ENCODE assay signal across 2 cellular contexts in the genomic region with DNA sequence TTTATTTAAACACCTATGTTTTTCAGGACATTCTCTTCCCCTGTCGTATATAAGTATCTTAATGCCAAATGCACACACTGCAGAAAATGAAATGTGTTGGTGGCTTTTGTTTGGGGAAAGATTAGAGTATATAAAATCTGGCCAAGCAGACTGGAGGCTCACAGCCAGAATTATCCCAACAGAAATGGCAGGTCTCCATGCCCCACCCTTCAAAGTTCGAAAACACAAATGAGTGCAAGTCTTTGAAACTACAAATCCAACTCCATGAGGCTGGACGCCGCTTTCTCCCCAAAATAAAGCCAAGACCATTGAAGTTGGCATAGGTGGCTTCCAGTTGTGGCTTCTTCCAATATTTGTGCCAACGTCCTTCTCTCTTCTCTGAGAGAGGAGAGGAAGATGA.
TF ChIP-seq lines count a peak whose summit lies in the region.

No MANE protein-coding gene starts in this region.

TF ChIP-seq in SK-N-SH, 30 proteins besides CTCF, POLR2A, EP300 and RAD21 (continued from another document):
- TF ChIP-seq, protein P1, sequence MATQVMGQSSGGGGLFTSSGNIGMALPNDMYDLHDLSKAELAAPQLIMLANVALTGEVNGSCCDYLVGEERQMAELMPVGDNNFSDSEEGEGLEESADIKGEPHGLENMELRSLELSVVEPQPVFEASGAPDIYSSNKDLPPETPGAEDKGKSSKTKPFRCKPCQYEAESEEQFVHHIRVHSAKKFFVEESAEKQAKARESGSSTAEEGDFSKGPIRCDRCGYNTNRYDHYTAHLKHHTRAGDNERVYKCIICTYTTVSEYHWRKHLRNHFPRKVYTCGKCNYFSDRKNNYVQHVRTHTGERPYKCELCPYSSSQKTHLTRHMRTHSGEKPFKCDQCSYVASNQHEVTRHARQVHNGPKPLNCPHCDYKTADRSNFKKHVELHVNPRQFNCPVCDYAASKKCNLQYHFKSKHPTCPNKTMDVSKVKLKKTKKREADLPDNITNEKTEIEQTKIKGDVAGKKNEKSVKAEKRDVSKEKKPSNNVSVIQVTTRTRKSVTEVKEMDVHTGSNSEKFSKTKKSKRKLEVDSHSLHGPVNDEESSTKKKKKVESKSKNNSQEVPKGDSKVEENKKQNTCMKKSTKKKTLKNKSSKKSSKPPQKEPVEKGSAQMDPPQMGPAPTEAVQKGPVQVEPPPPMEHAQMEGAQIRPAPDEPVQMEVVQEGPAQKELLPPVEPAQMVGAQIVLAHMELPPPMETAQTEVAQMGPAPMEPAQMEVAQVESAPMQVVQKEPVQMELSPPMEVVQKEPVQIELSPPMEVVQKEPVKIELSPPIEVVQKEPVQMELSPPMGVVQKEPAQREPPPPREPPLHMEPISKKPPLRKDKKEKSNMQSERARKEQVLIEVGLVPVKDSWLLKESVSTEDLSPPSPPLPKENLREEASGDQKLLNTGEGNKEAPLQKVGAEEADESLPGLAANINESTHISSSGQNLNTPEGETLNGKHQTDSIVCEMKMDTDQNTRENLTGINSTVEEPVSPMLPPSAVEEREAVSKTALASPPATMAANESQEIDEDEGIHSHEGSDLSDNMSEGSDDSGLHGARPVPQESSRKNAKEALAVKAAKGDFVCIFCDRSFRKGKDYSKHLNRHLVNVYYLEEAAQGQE (IDR thresholded peaks at IDR 0.05; ENCODE audit: low read depth, low read length), result no peak
- TF ChIP-seq, protein P2, sequence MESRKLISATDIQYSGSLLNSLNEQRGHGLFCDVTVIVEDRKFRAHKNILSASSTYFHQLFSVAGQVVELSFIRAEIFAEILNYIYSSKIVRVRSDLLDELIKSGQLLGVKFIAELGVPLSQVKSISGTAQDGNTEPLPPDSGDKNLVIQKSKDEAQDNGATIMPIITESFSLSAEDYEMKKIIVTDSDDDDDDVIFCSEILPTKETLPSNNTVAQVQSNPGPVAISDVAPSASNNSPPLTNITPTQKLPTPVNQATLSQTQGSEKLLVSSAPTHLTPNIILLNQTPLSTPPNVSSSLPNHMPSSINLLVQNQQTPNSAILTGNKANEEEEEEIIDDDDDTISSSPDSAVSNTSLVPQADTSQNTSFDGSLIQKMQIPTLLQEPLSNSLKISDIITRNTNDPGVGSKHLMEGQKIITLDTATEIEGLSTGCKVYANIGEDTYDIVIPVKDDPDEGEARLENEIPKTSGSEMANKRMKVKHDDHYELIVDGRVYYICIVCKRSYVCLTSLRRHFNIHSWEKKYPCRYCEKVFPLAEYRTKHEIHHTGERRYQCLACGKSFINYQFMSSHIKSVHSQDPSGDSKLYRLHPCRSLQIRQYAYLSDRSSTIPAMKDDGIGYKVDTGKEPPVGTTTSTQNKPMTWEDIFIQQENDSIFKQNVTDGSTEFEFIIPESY (IDR thresholded peaks at IDR 0.05; ENCODE audit: borderline replicate concordance, low read depth), result 0 out of 2 replicates have a peak, but pooled peaks have one; percentile 4

TF ChIP-seq in SK-N-SH treated with all-trans-retinoic acid at 6 μM for 48 hours, 23 proteins besides CTCF, POLR2A, EP300 and RAD21 (continued from another document):
- TF ChIP-seq, protein P3, sequence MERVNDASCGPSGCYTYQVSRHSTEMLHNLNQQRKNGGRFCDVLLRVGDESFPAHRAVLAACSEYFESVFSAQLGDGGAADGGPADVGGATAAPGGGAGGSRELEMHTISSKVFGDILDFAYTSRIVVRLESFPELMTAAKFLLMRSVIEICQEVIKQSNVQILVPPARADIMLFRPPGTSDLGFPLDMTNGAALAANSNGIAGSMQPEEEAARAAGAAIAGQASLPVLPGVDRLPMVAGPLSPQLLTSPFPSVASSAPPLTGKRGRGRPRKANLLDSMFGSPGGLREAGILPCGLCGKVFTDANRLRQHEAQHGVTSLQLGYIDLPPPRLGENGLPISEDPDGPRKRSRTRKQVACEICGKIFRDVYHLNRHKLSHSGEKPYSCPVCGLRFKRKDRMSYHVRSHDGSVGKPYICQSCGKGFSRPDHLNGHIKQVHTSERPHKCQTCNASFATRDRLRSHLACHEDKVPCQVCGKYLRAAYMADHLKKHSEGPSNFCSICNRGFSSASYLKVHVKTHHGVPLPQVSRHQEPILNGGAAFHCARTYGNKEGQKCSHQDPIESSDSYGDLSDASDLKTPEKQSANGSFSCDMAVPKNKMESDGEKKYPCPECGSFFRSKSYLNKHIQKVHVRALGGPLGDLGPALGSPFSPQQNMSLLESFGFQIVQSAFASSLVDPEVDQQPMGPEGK (CRISPR knock-in tag; IDR thresholded peaks at IDR 0.05; ENCODE audit: borderline replicate concordance), result no peak
- TF ChIP-seq ARNTL (CRISPR knock-in tag; IDR thresholded peaks at IDR 0.05; ENCODE audit: borderline replicate concordance, low read depth) (no peak), RARB (CRISPR knock-in tag; IDR thresholded peaks at IDR 0.05) (no peak)
